Comparison of ENCODE assay signal across 18 cellular contexts in genomic region chr4:123559955-123560669, GRCh38.
A peak's percentile ranks its signal among the peaks of the same experiment; 100 is the strongest.
DNase-seq lines count a peak whose midpoint lies in the region; ATAC-seq, FAIRE-seq and TF ChIP-seq lines count a peak whose summit lies in the region.
"Had no signal": no experiment of that assay in that cellular context is flagged by ENCODE, and none has a peak within 500 bp of the region (broad histone marks: within the 10 kb centered on the region; RNA-seq: fewer than 3 reads in every experiment).

No MANE protein-coding gene starts in this region.

- no peaks in the 10 kb centered on the region for H3K27me3 ChIP-seq in Caco-2 (replicated peaks; ENCODE audit: control insufficient read depth, insufficient read depth, low read length)
- H3K27me3 ChIP-seq in SJCRH30 = no peaks in the 10 kb centered on the region
- H3K27me3 ChIP-seq: esophagus muscularis mucosa, uterus had no signal

- no peak overlapping the region for H3K4me3 Mint-ChIP-seq in Caco-2 (ENCODE audit: unreplicated experiment)
- H3K4me3 Mint-ChIP-seq in nephron = peak overlapping the region in 2 of 3 experiments; percentile 16 to 21
- H3K4me3 Mint-ChIP-seq: activated B cell treated with CpG ODN at 0.5 μM for 24 hours; activated naive CD4-positive, alpha-beta T cell treated with anti-CD3 and anti-CD28 coated beads, Interleukin-2, amount 50 U/mL, for 24 hours; stimulated activated naive B cell treated with anti-CD40 and anti-IgM and Interleukin-4, amounts not matched to agents 10 μg/mL and 1 μg/mL and 100 μg/mL, for 72 hours had no signal

- POLR2A ChIA-PET in Caco-2 (lab: Charles Lee) = no interaction called here

- H3K36me3 Mint-ChIP-seq in Caco-2 (ENCODE audit: insufficient read depth, unreplicated experiment) (no peaks in the 10 kb centered on the region), nephron (ENCODE audit: low read depth) (no peaks in the 10 kb centered on the region)
- H3K36me3 Mint-ChIP-seq: activated naive CD4-positive, alpha-beta T cell treated with anti-CD3 and anti-CD28 coated beads, Interleukin-2, amount 50 U/mL, for 24 hours; stimulated activated naive B cell treated with anti-CD40 and anti-IgM and Interleukin-4, amounts not matched to agents 10 μg/mL and 1 μg/mL and 100 μg/mL, for 72 hours had no signal

- H3K9me3 Mint-ChIP-seq in Caco-2 (ENCODE audit: unreplicated experiment) (no peaks in the 10 kb centered on the region), nephron (peaks cover 2% of the 10 kb centered on the region)
- H3K9me3 Mint-ChIP-seq: activated B cell treated with CpG ODN at 0.5 μM for 24 hours; activated naive CD4-positive, alpha-beta T cell treated with anti-CD3 and anti-CD28 coated beads, Interleukin-2, amount 50 U/mL, for 24 hours; stimulated activated naive B cell treated with anti-CD40 and anti-IgM and Interleukin-4, amounts not matched to agents 10 μg/mL and 1 μg/mL and 100 μg/mL, for 72 hours had no signal

- H3K36me3 ChIP-seq in Caco-2 (ENCODE audit: control insufficient read depth, insufficient read depth, low read length) = no peaks in the 10 kb centered on the region
- H3K36me3 ChIP-seq in SJCRH30 = no peaks in the 10 kb centered on the region
- H3K36me3 ChIP-seq: esophagus muscularis mucosa, uterus had no signal

- H3K4me1 ChIP-seq in Caco-2 (peaks cover 52% of the 10 kb centered on the region), SJCRH30 (peaks cover 36% of the 10 kb centered on the region)

- no peak for TF ChIP-seq CTCF in Caco-2 (IDR thresholded peaks at IDR 0.05; ENCODE audit: insufficient read depth in 1 of 2, low read depth in 1 of 2, low read length in 1 of 2, severe bottlenecking in 1 of 2, unreplicated experiment in 1 of 2)
- no peak for TF ChIP-seq CTCF in nephron (IDR thresholded peaks at IDR 0.05; ENCODE audit: unreplicated experiment in 3 of 3)

- peaks cover 50% of the 10 kb centered on the region for H3K4me1 Mint-ChIP-seq in Caco-2 (ENCODE audit: low read depth, unreplicated experiment)
- H3K4me1 Mint-ChIP-seq in nephron = peaks cover 53% of the 10 kb centered on the region

- intact Hi-C loops in Caco-2 (cut with micrococcal nuclease; ENCODE audit: unreplicated experiment) = no loop called here

- BruUV-seq in Caco-2 (replicated peaks; lab: Mats Ljungman, UMichigan) = no TSS peak

- CTCF ChIA-PET in Caco-2 (lab: Charles Lee) = no interaction called here

- H3K27ac ChIP-seq in SJCRH30 = peak overlapping the region; percentile 0; the same call in 1 of the 2 replicates
- H3K27ac ChIP-seq: esophagus muscularis mucosa, uterus had no signal

- no peak overlapping the region for H3K4me3 ChIP-seq in Caco-2 (ENCODE audit: low read depth, low read length)
- H3K4me3 ChIP-seq in SJCRH30 = no peak overlapping the region
- H3K4me3 ChIP-seq: esophagus muscularis mucosa, uterus had no signal

- H3K27me3 Mint-ChIP-seq in Caco-2 (ENCODE audit: insufficient read depth, unreplicated experiment) (no peaks in the 10 kb centered on the region), nephron (ENCODE audit: low read depth) (no peaks in the 10 kb centered on the region)
- H3K27me3 Mint-ChIP-seq: activated B cell treated with CpG ODN at 0.5 μM for 24 hours had no signal

- H3K27ac Mint-ChIP-seq in Caco-2 (ENCODE audit: unreplicated experiment) (peak overlapping the region; percentile 0), nephron (peak overlapping the region; percentile 88 to 93 (median 91))
- H3K27ac Mint-ChIP-seq: activated B cell treated with CpG ODN at 0.5 μM for 24 hours; activated naive CD4-positive, alpha-beta T cell treated with anti-CD3 and anti-CD28 coated beads, Interleukin-2, amount 50 U/mL, for 24 hours; stimulated activated naive B cell treated with anti-CD40 and anti-IgM and Interleukin-4, amounts not matched to agents 10 μg/mL and 1 μg/mL and 100 μg/mL, for 72 hours had no signal

- FAIRE-seq in RCC 7860 (lab: Jason Lieb, UNC) = no peak
- FAIRE-seq: H1 had no signal

- peak in 1 of 2 experiments; percentile 20 for DNase-seq in Caco-2
- DNase-seq in SJCRH30 = peak; percentile 16 to 46
- DNase-seq in fibroblast of gingiva (ENCODE audit: low read depth) = peak; percentile 16
- DNase-seq in RCC 7860 (ENCODE audit: low spot score) = no peak
- no peak for DNase-seq in GM19238 (ENCODE audit: insufficient read length, low spot score)
- DNase-seq: activated B cell treated with CpG ODN at 0.5 μM for 24 hours; activated CD8-positive, alpha-beta memory T cell treated with anti-CD3 and anti-CD28 coated beads, Interleukin-2, amount 50 U/mL, for 4 hours; KBM-7; mammary epithelial cell; NCI-H1436; stimulated activated naive B cell treated with anti-CD40 and anti-IgM and Interleukin-4, amounts not matched to agents 10 μg/mL and 1 μg/mL and 100 μg/mL, for 72 hours; uterus had no signal

- ATAC-seq in GM21737 (IDR thresholded peaks at IDR 0.05; ENCODE audit: unreplicated experiment) = no peak
- no peak for ATAC-seq in HG03025 (IDR thresholded peaks at IDR 0.05; ENCODE audit: low FRiP score, unreplicated experiment)
- ATAC-seq: stimulated activated naive B cell treated with anti-CD40 and anti-IgM and Interleukin-4, amounts not matched to agents 10 μg/mL and 1 μg/mL and 100 μg/mL, for 72 hours had no signal

- H3K9me3 ChIP-seq in Caco-2 (no peaks in the 10 kb centered on the region), SJCRH30 (replicated peaks) (no peaks in the 10 kb centered on the region)
- H3K9me3 ChIP-seq: esophagus muscularis mucosa, uterus had no signal

Comparison
In these comparisons a context has a peak if more than half of its experiments do, and no peak if none do; other contexts are left out.
1. DNase-seq: peak in SJCRH30 (2 of 2) and fibroblast of gingiva (single experiment); none in RCC 7860 (single experiment) and GM19238 (single experiment).